In genomic region chr12:25677180-25677937, GRCh38 we compare ENCODE assay signal across 15 cellular contexts.
DNase-seq lines count a peak whose midpoint lies in the region; ATAC-seq and TF ChIP-seq lines count a peak whose summit lies in the region.
"Had no signal": no experiment of that assay in that cellular context is flagged by ENCODE, and none has a peak within 500 bp of the region (broad histone marks: within the 10 kb centered on the region; RNA-seq: fewer than 3 reads in every experiment).

No MANE protein-coding gene starts in this region.

- H3K4me3 ChIP-seq in AG09309 (ENCODE audit: control insufficient read depth, low read depth, low read length) (no peak overlapping the region), dorsolateral prefrontal cortex (no peak overlapping the region), neural progenitor cell (no peak overlapping the region)
- H3K4me3 ChIP-seq: psoas muscle had no signal

- H3K4me2 ChIP-seq in neural progenitor cell = peak overlapping the region; percentile 7

- H3K9me3 Mint-ChIP-seq in neural progenitor cell = no peaks in the 10 kb centered on the region
- H3K9me3 Mint-ChIP-seq in activated T-helper 2 cell treated with anti-CD3 and anti-CD28 coated beads, Interferon-gamma antibody, Interleukin-2, Interleukin-4, amounts not matched to agents 10 μg/mL and 5 μg/mL and 100 μg/mL, durations not matched to agents 14 hours and 24 hours and 36 hours = no peaks in the 10 kb centered on the region
- no peaks in the 10 kb centered on the region for H3K9me3 Mint-ChIP-seq in activated T-cell treated with anti-CD3 and anti-CD28 coated beads, Interleukin-2, amount 50 U/mL, for 4 hours
- H3K9me3 Mint-ChIP-seq: naive B cell had no signal

- no peak overlapping the region for H3K27ac Mint-ChIP-seq in neural progenitor cell
- no peak overlapping the region for H3K27ac Mint-ChIP-seq in activated T-helper 2 cell treated with anti-CD3 and anti-CD28 coated beads, Interferon-gamma antibody, Interleukin-2, Interleukin-4, amounts not matched to agents 10 μg/mL and 5 μg/mL and 100 μg/mL, durations not matched to agents 14 hours and 24 hours and 36 hours
- H3K27ac Mint-ChIP-seq: naive B cell had no signal

- H3K79me2 ChIP-seq in neural progenitor cell (ENCODE audit: low read depth) = no peaks in the 10 kb centered on the region

- H3K27me3 ChIP-seq in dorsolateral prefrontal cortex (peaks cover 0 to 7% (median 0%) of the 10 kb centered on the region in 45 donors), neural progenitor cell (no peaks in the 10 kb centered on the region)

- no peaks in the 10 kb centered on the region for H3K36me3 ChIP-seq in neural progenitor cell

- H3K36me3 Mint-ChIP-seq in neural progenitor cell = no peaks in the 10 kb centered on the region
- H3K36me3 Mint-ChIP-seq in activated T-helper 2 cell treated with anti-CD3 and anti-CD28 coated beads, Interferon-gamma antibody, Interleukin-2, Interleukin-4, amounts not matched to agents 10 μg/mL and 5 μg/mL and 100 μg/mL, durations not matched to agents 14 hours and 24 hours and 36 hours (ENCODE audit: low read depth) = no peaks in the 10 kb centered on the region
- no peaks in the 10 kb centered on the region for H3K36me3 Mint-ChIP-seq in activated T-cell treated with anti-CD3 and anti-CD28 coated beads, Interleukin-2, amount 50 U/mL, for 4 hours (ENCODE audit: insufficient read depth)
- H3K36me3 Mint-ChIP-seq: naive B cell had no signal

- intact Hi-C loops in dorsolateral prefrontal cortex (cut with DNase I) = loop anchor here in 1 of 2 donors (10.0 kb wide), 1 partner anchor 347 kb away; no protein-coding TSS in a partner anchor
- intact Hi-C loops in activated T-helper 2 cell treated with anti-CD3 and anti-CD28 coated beads, Interferon-gamma antibody, Interleukin-2, Interleukin-4, amounts not matched to agents 10 μg/mL and 5 μg/mL and 100 μg/mL, durations not matched to agents 14 hours and 24 hours and 36 hours (cut with micrococcal nuclease) = no loop called here

- no peak overlapping the region for H3K4me3 Mint-ChIP-seq in neural progenitor cell
- no peak overlapping the region for H3K4me3 Mint-ChIP-seq in activated T-helper 2 cell treated with anti-CD3 and anti-CD28 coated beads, Interferon-gamma antibody, Interleukin-2, Interleukin-4, amounts not matched to agents 10 μg/mL and 5 μg/mL and 100 μg/mL, durations not matched to agents 14 hours and 24 hours and 36 hours (ENCODE audit: low read depth)
- no peak overlapping the region for H3K4me3 Mint-ChIP-seq in activated T-cell treated with anti-CD3 and anti-CD28 coated beads, Interleukin-2, amount 50 U/mL, for 4 hours
- H3K4me3 Mint-ChIP-seq: naive B cell had no signal

- H2AFZ ChIP-seq in neural progenitor cell (replicated peaks) = no peak overlapping the region

- H4K20me1 ChIP-seq in neural progenitor cell (ENCODE audit: low read depth) = no peaks in the 10 kb centered on the region

- peaks cover 52% of the 10 kb centered on the region for H3K4me1 ChIP-seq in neural progenitor cell
- H3K4me1 ChIP-seq: psoas muscle had no signal

- no peaks in the 10 kb centered on the region for H3K9me3 ChIP-seq in neural progenitor cell (ENCODE audit: low read depth)
- H3K9me3 ChIP-seq: psoas muscle had no signal

- ATAC-seq in GM18520 (IDR thresholded peaks at IDR 0.05; ENCODE audit: unreplicated experiment) = no peak
- ATAC-seq in activated T-cell treated with anti-CD3 and anti-CD28 coated beads, Interleukin-2, amount 50 U/mL, for 4 hours = no peak
- ATAC-seq: psoas muscle had no signal

- peaks cover 3% of the 10 kb centered on the region for H3K4me1 Mint-ChIP-seq in neural progenitor cell
- H3K4me1 Mint-ChIP-seq in activated T-helper 2 cell treated with anti-CD3 and anti-CD28 coated beads, Interferon-gamma antibody, Interleukin-2, Interleukin-4, amounts not matched to agents 10 μg/mL and 5 μg/mL and 100 μg/mL, durations not matched to agents 14 hours and 24 hours and 36 hours (ENCODE audit: low read depth) = no peaks in the 10 kb centered on the region
- H3K4me1 Mint-ChIP-seq in activated T-cell treated with anti-CD3 and anti-CD28 coated beads, Interleukin-2, amount 50 U/mL, for 4 hours (ENCODE audit: low read depth) = no peaks in the 10 kb centered on the region
- H3K4me1 Mint-ChIP-seq: naive B cell had no signal

- no peak for DNase-seq in AG09309 (ENCODE audit: low read depth)
- DNase-seq in HCEC 1CT = peak; percentile 41
- DNase-seq in dorsolateral prefrontal cortex = no peak
- no peak for DNase-seq in neural progenitor cell (ENCODE audit: low spot score)
- no peak for DNase-seq in activated T-helper 2 cell treated with anti-CD3 and anti-CD28 coated beads, Interferon-gamma antibody, Interleukin-2, Interleukin-4, amounts not matched to agents 10 μg/mL and 5 μg/mL and 100 μg/mL, durations not matched to agents 14 hours and 24 hours and 36 hours (ENCODE audit: low spot score)
- no peak for DNase-seq in DMS79 (lab: John Stamatoyannopoulos, UW)
- no peak for DNase-seq in activated T-cell treated with anti-CD3 and anti-CD28 coated beads, Interleukin-2, amount 50 U/mL, for 4 hours
- DNase-seq: activated gamma-delta T cell, C1 segment of cervical spinal cord, naive B cell, NCI-H1694 treated with DMSO at 0.1 percent for 48 hours, NCI-H524, psoas muscle had no signal

- no peak overlapping the region for H3K9ac ChIP-seq in neural progenitor cell

- no peak overlapping the region for H3K27ac ChIP-seq in dorsolateral prefrontal cortex
- H3K27ac ChIP-seq in neural progenitor cell = no peak overlapping the region
- H3K27ac ChIP-seq: HL-60, psoas muscle had no signal

- H3F3A ChIP-seq in neural progenitor cell (ENCODE audit: low read depth) = peaks cover 15% of the 10 kb centered on the region

- TF ChIP-seq CTCF in AG09309 (IDR thresholded peaks at IDR 0.05; ENCODE audit: control insufficient read depth, insufficient read depth, low read depth, low read length, missing control alignments) (peak; percentile 42), dorsolateral prefrontal cortex (IDR thresholded peaks at IDR 0.05 in 54 of 56, conservative IDR thresholded peaks at IDR 0.05 in 2 of 56; ENCODE audit: low read depth in 1 of 56, partially characterized antibody in 56 of 56) (peak in 36 of 56 donors; percentile 9 to 58 (median 31)), neural progenitor cell (IDR thresholded peaks at IDR 0.05) (no peak)

- no peaks in the 10 kb centered on the region for H3K27me3 Mint-ChIP-seq in neural progenitor cell (ENCODE audit: insufficient read depth, low read depth)
- H3K27me3 Mint-ChIP-seq in activated T-helper 2 cell treated with anti-CD3 and anti-CD28 coated beads, Interferon-gamma antibody, Interleukin-2, Interleukin-4, amounts not matched to agents 10 μg/mL and 5 μg/mL and 100 μg/mL, durations not matched to agents 14 hours and 24 hours and 36 hours (ENCODE audit: low read depth) = no peaks in the 10 kb centered on the region
- H3K27me3 Mint-ChIP-seq in activated T-cell treated with anti-CD3 and anti-CD28 coated beads, Interleukin-2, amount 50 U/mL, for 4 hours (ENCODE audit: low read depth) = no peaks in the 10 kb centered on the region
- H3K27me3 Mint-ChIP-seq: naive B cell had no signal
